In the genomic region with DNA sequence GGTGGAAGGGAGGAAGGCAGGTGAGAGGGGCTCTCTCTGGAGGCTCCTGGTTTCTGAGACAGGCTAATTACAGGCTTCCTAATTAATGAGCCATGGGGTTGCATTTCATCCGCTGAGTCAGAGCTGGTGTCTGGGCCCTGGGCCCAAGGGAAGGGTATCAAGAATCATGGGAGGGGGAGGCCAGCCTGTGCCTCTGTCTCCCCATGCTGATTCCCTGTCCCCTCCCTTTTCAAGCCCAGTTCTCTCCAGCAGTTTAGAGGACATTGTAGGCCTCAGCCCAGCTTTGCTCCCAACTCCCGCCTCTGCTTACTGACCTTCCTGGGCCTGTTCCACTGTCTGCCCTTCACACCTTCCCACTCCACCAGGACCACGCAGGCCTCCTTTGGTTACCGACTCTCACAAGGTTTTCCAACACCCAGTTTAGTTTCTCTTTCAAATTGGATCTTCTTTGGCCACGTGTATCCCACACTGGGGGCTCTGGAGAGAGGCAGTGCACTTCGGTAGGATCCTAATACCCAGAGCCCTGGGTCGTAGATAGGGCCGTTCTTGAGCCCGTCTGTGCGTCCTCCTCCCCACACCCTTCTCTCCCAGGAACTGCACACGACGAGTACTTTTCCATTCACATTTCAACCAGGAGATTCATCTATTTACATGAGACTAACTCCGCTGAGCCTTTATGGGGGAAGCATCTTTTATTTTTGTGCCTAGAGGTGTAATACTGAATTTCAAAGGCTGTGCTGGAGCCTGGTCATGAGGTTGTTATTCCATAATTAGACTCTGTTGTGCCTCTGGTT, we compare ENCODE assay signal across 20 cellular contexts. TPM values are rescaled to one million over a fixed set of nuclear protein-coding genes. Genes with fewer than 3 reads are reported as not detected.
DNase-seq lines count a peak whose midpoint lies in the region; ATAC-seq, FAIRE-seq and TF ChIP-seq lines count a peak whose summit lies in the region.
"Had no signal": no experiment of that assay in that cellular context is flagged by ENCODE, and none has a peak within 500 bp of the region (broad histone marks: within the 10 kb centered on the region; RNA-seq: fewer than 3 reads in every experiment).

No MANE protein-coding gene starts in this region.

- H3K27me3 Mint-ChIP-seq in T-helper 17 cell = no peaks in the 10 kb centered on the region
- H3K27me3 Mint-ChIP-seq in naive thymus-derived CD4-positive, alpha-beta T cell = no peaks in the 10 kb centered on the region

- peak overlapping the region; percentile 74 for H3K4me3 Mint-ChIP-seq in T-helper 17 cell
- peak overlapping the region in 9 of 10 donors; percentile 3 to 80 (median 41) for H3K4me3 Mint-ChIP-seq in naive thymus-derived CD4-positive, alpha-beta T cell

- H3K9me3 Mint-ChIP-seq in naive thymus-derived CD4-positive, alpha-beta T cell = no peaks in the 10 kb centered on the region
- H3K9me3 Mint-ChIP-seq: activated naive CD4-positive, alpha-beta T cell treated with anti-CD3 and anti-CD28 coated beads, Interleukin-2, amount 50 U/mL, for 72 hours had no signal

- FAIRE-seq in HepG2 (lab: Jason Lieb, UNC) = no peak
- FAIRE-seq in RCC 7860 (lab: Jason Lieb, UNC) = no peak
- FAIRE-seq: GM12878, islet of Langerhans had no signal

- TF ChIP-seq POLR2A in HepG2 (IDR thresholded peaks at IDR 0.05; ENCODE audit: insufficient read depth in 1 of 2, low read depth in 2 of 2, low read length in 2 of 2) (no peak), right lobe of liver (IDR thresholded peaks at IDR 0.05) (no peak)

- CTCF ChIA-PET in HepG2 (lab: Yijun Ruan, JAX; ENCODE audit: low intra/inter-chr PET ratio, low total read pairs) = interaction anchor here (2.0 kb wide), 1 partner anchor 13 kb away, joined by 5 read pairs; no protein-coding TSS in a partner anchor
- CTCF ChIA-PET in naive thymus-derived CD4-positive, alpha-beta T cell (lab: Charles Lee) = interaction anchor here (1.2 to 1.7 kb wide), 4 partner anchors 11 to 49 kb away, joined by 3 to 7 read pairs (median 4); no protein-coding TSS in a partner anchor

- no peaks in the 10 kb centered on the region for H3K79me2 ChIP-seq in HepG2 (ENCODE audit: insufficient read depth, low read length)

- ATAC-seq in HepG2 (peak; percentile 2; the same call in 1 of the 3 replicates), right lobe of liver (no peak), T-helper 17 cell (no peak), GM19324 (IDR thresholded peaks at IDR 0.05; ENCODE audit: low FRiP score, unreplicated experiment) (no peak)
- no peak for ATAC-seq in naive thymus-derived CD4-positive, alpha-beta T cell

- POLR2A ChIA-PET in HepG2 (lab: Yijun Ruan, JAX) = interaction anchor here (1.1 kb wide), 2 partner anchors 20 to 156 kb away, joined by 5 read pairs; no protein-coding TSS in a partner anchor
- POLR2A ChIA-PET in naive thymus-derived CD4-positive, alpha-beta T cell (lab: Charles Lee) = interaction anchor here (0.8 to 4.7 kb wide), 8 partner anchors 10 to 57 kb away, joined by 3 to 32 read pairs (median 4); a partner anchor contains a TSS

- H2AFZ ChIP-seq in HepG2 (ENCODE audit: low read length) = peak overlapping the region; percentile 11

- in situ Hi-C loops in HepG2 (cut with HindIII; ENCODE audit: extremely low pct_ligation_motif_present, low pct_unique_long_range_greater_than_20kb) = no loop called here

- BruUV-seq in HepG2 (replicated peaks; lab: Mats Ljungman, UMichigan) = no TSS peak

- intact Hi-C loops in HepG2 (cut with micrococcal nuclease; ENCODE audit: unreplicated experiment) (loop anchor here (1.0 kb wide), 1 partner anchor 13 kb away; no protein-coding TSS in a partner anchor), right lobe of liver (cut with DNase I) (no loop called here)
- intact Hi-C loops in naive thymus-derived CD4-positive, alpha-beta T cell (cut with micrococcal nuclease) = loop anchor here in 1 of 2 donors (1.0 kb wide), 1 partner anchor 8 kb away; no protein-coding TSS in a partner anchor

- TF ChIP-seq EP300 in HepG2 (IDR thresholded peaks at IDR 0.05; ENCODE audit: low read depth in 2 of 2, low read length in 2 of 2) = no peak
- TF ChIP-seq EP300 in HepG2 (CRISPR knock-in tag; IDR thresholded peaks at IDR 0.05; ENCODE audit: borderline replicate concordance) = no peak

- H3K4me3 ChIP-seq in HepG2 (replicated peaks in 1 of 3; ENCODE audit: insufficient read depth in 1 of 3, low read depth in 2 of 3, low read length in 3 of 3) (no peak overlapping the region; a peak in 1 of 6 replicates), right lobe of liver (no peak overlapping the region)
- no peak overlapping the region for H3K4me3 ChIP-seq in naive thymus-derived CD4-positive, alpha-beta T cell (ENCODE audit: low read length)
- H3K4me3 ChIP-seq: GM12878, heart right ventricle, lower lobe of right lung, MG63, prostate gland had no signal

- peak overlapping the region; percentile 80 for H3K27ac Mint-ChIP-seq in T-helper 17 cell
- H3K27ac Mint-ChIP-seq in naive thymus-derived CD4-positive, alpha-beta T cell = peak overlapping the region in 8 of 9 donors; percentile 52 to 91 (median 75)

- H3K36me3 ChIP-seq in HepG2 (replicated peaks in 1 of 2; ENCODE audit: control insufficient read depth in 1 of 2, insufficient read depth in 2 of 2, low read length in 2 of 2) (no peaks in the 10 kb centered on the region), right lobe of liver (no peaks in the 10 kb centered on the region)
- H3K36me3 ChIP-seq in naive thymus-derived CD4-positive, alpha-beta T cell (ENCODE audit: control insufficient read depth in 2 of 3, insufficient read depth in 3 of 3, low read length in 3 of 3) = peaks cover 0 to 10% (median 0%) of the 10 kb centered on the region in 3 experiments
- H3K36me3 ChIP-seq: MG63, prostate gland had no signal

- peaks cover 62% of the 10 kb centered on the region for H3K4me1 ChIP-seq in HepG2 (ENCODE audit: insufficient read depth, low read length)
- H3K4me1 ChIP-seq in right lobe of liver = no peaks in the 10 kb centered on the region
- peaks cover 10 to 21% of the 10 kb centered on the region in 2 donors for H3K4me1 ChIP-seq in naive thymus-derived CD4-positive, alpha-beta T cell (ENCODE audit: control insufficient read depth in 2 of 2, insufficient read depth in 2 of 2, low read length in 2 of 2)
- H3K4me1 ChIP-seq: lower lobe of right lung, prostate gland had no signal

- H3K4me2 ChIP-seq in HepG2 (ENCODE audit: low read depth, low read length) = peak overlapping the region; percentile 54

- H3K27me3 ChIP-seq in HepG2 (ENCODE audit: control insufficient read depth in 1 of 2, insufficient read depth in 2 of 2, low read length in 2 of 2) (no peaks in the 10 kb centered on the region), right lobe of liver (no peaks in the 10 kb centered on the region)
- no peaks in the 10 kb centered on the region for H3K27me3 ChIP-seq in naive thymus-derived CD4-positive, alpha-beta T cell (ENCODE audit: control insufficient read depth in 2 of 2, insufficient read depth in 2 of 2, low read length in 2 of 2)
- H3K27me3 ChIP-seq: heart right ventricle, MG63 had no signal

- TF ChIP-seq RAD21 in HepG2 (CRISPR knock-in tag; IDR thresholded peaks at IDR 0.05) = no peak

- 88% methylated on average over 13 of the region's 13 CpGs for WGBS in HepG2 (ENCODE audit: low lambda C conversion rate)
- WGBS in right lobe of liver (ENCODE audit: insufficient coverage, low coverage, low lambda C conversion rate, missing lambda C conversion rate) = 73% methylated on average over 9 of the region's 13 CpGs

- H3K9ac ChIP-seq in HepG2 (ENCODE audit: insufficient read depth, low read depth, low read length) = peak overlapping the region; percentile 12

- DNase-seq in HepG2 (ENCODE audit: low spot score) (no peak), right lobe of liver (no peak), T-helper 17 cell (no peak), SIG-M5 (lab: John Stamatoyannopoulos, UW) (no peak), RCC 7860 (ENCODE audit: low spot score) (no peak), NK-92 (lab: John Stamatoyannopoulos, UW; ENCODE audit: unreplicated experiment) (no peak)
- DNase-seq in naive thymus-derived CD4-positive, alpha-beta T cell = no peak
- DNase-seq: heart right ventricle, lower lobe of right lung, NCI-H187 treated with DMSO at 0.1 percent for 48 hours, SHP77 treated with DMSO at 0.1 percent for 48 hours had no signal

- no peaks in the 10 kb centered on the region for H3K9me3 ChIP-seq in HepG2 (ENCODE audit: low read length)
- no peaks in the 10 kb centered on the region for H3K9me3 ChIP-seq in right lobe of liver
- no peaks in the 10 kb centered on the region for H3K9me3 ChIP-seq in T-helper 17 cell (ENCODE audit: control insufficient read depth, low read length, poor library complexity, severe bottlenecking)
- no peaks in the 10 kb centered on the region for H3K9me3 ChIP-seq in naive thymus-derived CD4-positive, alpha-beta T cell (ENCODE audit: control insufficient read depth in 2 of 3, low read length in 3 of 3)
- H3K9me3 ChIP-seq: heart right ventricle, lower lobe of right lung, MG63, prostate gland had no signal

- H3K36me3 Mint-ChIP-seq in T-helper 17 cell (ENCODE audit: low read depth) = no peaks in the 10 kb centered on the region
- no peaks in the 10 kb centered on the region for H3K36me3 Mint-ChIP-seq in naive thymus-derived CD4-positive, alpha-beta T cell
- H3K36me3 Mint-ChIP-seq: activated naive CD4-positive, alpha-beta T cell treated with anti-CD3 and anti-CD28 coated beads, Interleukin-2, amount 50 U/mL, for 72 hours had no signal

- no peaks in the 10 kb centered on the region for H4K20me1 ChIP-seq in HepG2 (ENCODE audit: insufficient read depth, low read length)

- H3K4me1 Mint-ChIP-seq in T-helper 17 cell = peaks cover 16% of the 10 kb centered on the region
- peaks cover 17 to 26% (median 24%) of the 10 kb centered on the region in 7 donors for H3K4me1 Mint-ChIP-seq in naive thymus-derived CD4-positive, alpha-beta T cell

- peak overlapping the region; percentile 72 for H3K27ac ChIP-seq in HepG2 (ENCODE audit: extremely low read length, insufficient read depth, low read length)
- H3K27ac ChIP-seq in right lobe of liver = no peak overlapping the region
- no peak overlapping the region for H3K27ac ChIP-seq in naive thymus-derived CD4-positive, alpha-beta T cell (ENCODE audit: low read depth, low read length)
- H3K27ac ChIP-seq: heart right ventricle, lower lobe of right lung, prostate gland had no signal

- TF ChIP-seq CTCF in HepG2 (CRISPR knock-in tag; IDR thresholded peaks at IDR 0.05) (no peak), right lobe of liver (IDR thresholded peaks at IDR 0.05) (no peak)

RNA-seq across cellular contexts. Expression of a gene that starts 18.2 kb away (rescaled TPM):
- total RNA-seq in HepG2 (2016; rRNA removed; fragmentation: Illumina TruSeq; extraction: Trizol) = not detected in 2 replicates
- total RNA-seq in HepG2 (2016; cell fraction: cytosol; rRNA removed; fragmentation: Illumina TruSeq; extraction: Trizol; ENCODE audit: low read depth) = not detected in 2 replicates
- total RNA-seq in HepG2 (2016; cell fraction: insoluble cytoplasmic fraction; rRNA removed; fragmentation: Illumina TruSeq; extraction: Trizol) = not detected in 2 replicates
- not detected in 2 replicates for total RNA-seq in HepG2 (2016; cell fraction: membrane; rRNA removed; fragmentation: Illumina TruSeq; extraction: Trizol)
- total RNA-seq in HepG2 (2016; cell fraction: nucleus; rRNA removed; fragmentation: Illumina TruSeq; extraction: Trizol) = not detected in 2 replicates
- polyA plus RNA-seq in HepG2 (2011; rRNA removed) = 0.12 and 0.21 TPM in 2 replicates
- 0.22 and 0.74 TPM in 2 replicates for polyA plus RNA-seq in HepG2 (2011; cell fraction: cytosol; rRNA removed)
- 0.37 and 0.38 TPM in 2 replicates for polyA plus RNA-seq in HepG2 (2011; cell fraction: nucleus; rRNA removed)
- not detected in 2 replicates for polyA plus RNA-seq in HepG2 (2012)
- polyA plus RNA-seq in HepG2 (2016; cell fraction: cytosol; fragmentation: Illumina TruSeq; extraction: Trizol; ENCODE audit: low read depth) = not detected in 2 replicates
- polyA plus RNA-seq in HepG2 (2016; cell fraction: insoluble cytoplasmic fraction; fragmentation: Illumina TruSeq; extraction: Trizol; ENCODE audit: low read depth) = not detected in 2 replicates
- not detected in 2 replicates for polyA plus RNA-seq in HepG2 (2016; cell fraction: membrane; fragmentation: Illumina TruSeq; extraction: Trizol; ENCODE audit: low read depth)
- not detected in 2 replicates for polyA plus RNA-seq in HepG2 (2016; cell fraction: nucleus; fragmentation: Illumina TruSeq; extraction: Trizol; ENCODE audit: insufficient read depth, low read depth)
- polyA minus RNA-seq in HepG2 (2011; rRNA and poly(A)+ RNA removed; ENCODE audit: low replicate concordance) = not detected in 2 replicates
- polyA minus RNA-seq in HepG2 (2011; cell fraction: cytosol; rRNA and poly(A)+ RNA removed) = not detected in 2 replicates
- polyA minus RNA-seq in HepG2 (2011; cell fraction: nucleus; rRNA and poly(A)+ RNA removed) = not detected in 2 replicates
- total RNA-seq in right lobe of liver = under 1 TPM in 2 of 6 experiments, not detected in 4; 0.74 to 0.93 TPM
- total RNA-seq in T-helper 17 cell = not detected
- under 1 TPM in 1 of 5 experiments, not detected in 4; 0.89 TPM for total RNA-seq in naive thymus-derived CD4-positive, alpha-beta T cell
- not detected for polyA plus RNA-seq in naive thymus-derived CD4-positive, alpha-beta T cell
- total RNA-seq: GM12878; heart right ventricle; lower lobe of right lung; NCI-H460; T-helper 2 cell treated with Interferon-gamma antibody and Interleukin-4, amounts not matched to agents 100 ng/mL and 5 ng/mL, for 36 hours; urinary bladder had no signal
- polyA plus RNA-seq: GM12878, heart right ventricle, urinary bladder had no signal

RNA-seq across cellular contexts. Expression of a gene that starts 31.4 kb away (rescaled TPM):
- not detected in 2 replicates for total RNA-seq in HepG2 (2016; rRNA removed; fragmentation: Illumina TruSeq; extraction: Trizol)
- total RNA-seq in HepG2 (2016; cell fraction: cytosol; rRNA removed; fragmentation: Illumina TruSeq; extraction: Trizol; ENCODE audit: low read depth) = not detected in 2 replicates
- total RNA-seq in HepG2 (2016; cell fraction: insoluble cytoplasmic fraction; rRNA removed; fragmentation: Illumina TruSeq; extraction: Trizol) = not detected in 2 replicates
- total RNA-seq in HepG2 (2016; cell fraction: membrane; rRNA removed; fragmentation: Illumina TruSeq; extraction: Trizol) = not detected in 2 replicates
- not detected in 2 replicates for total RNA-seq in HepG2 (2016; cell fraction: nucleus; rRNA removed; fragmentation: Illumina TruSeq; extraction: Trizol)
- polyA plus RNA-seq in HepG2 (2011; rRNA removed) = not detected in 2 replicates
- polyA plus RNA-seq in HepG2 (2011; cell fraction: cytosol; rRNA removed) = not detected in 2 replicates
- polyA plus RNA-seq in HepG2 (2011; cell fraction: nucleus; rRNA removed) = not detected in 2 replicates
- not detected in 2 replicates for polyA plus RNA-seq in HepG2 (2012)
- not detected in 2 replicates for polyA plus RNA-seq in HepG2 (2016; cell fraction: cytosol; fragmentation: Illumina TruSeq; extraction: Trizol; ENCODE audit: low read depth)
- polyA plus RNA-seq in HepG2 (2016; cell fraction: insoluble cytoplasmic fraction; fragmentation: Illumina TruSeq; extraction: Trizol; ENCODE audit: low read depth) = not detected in 2 replicates
- polyA plus RNA-seq in HepG2 (2016; cell fraction: membrane; fragmentation: Illumina TruSeq; extraction: Trizol; ENCODE audit: low read depth) = not detected in 2 replicates
- not detected in 2 replicates for polyA plus RNA-seq in HepG2 (2016; cell fraction: nucleus; fragmentation: Illumina TruSeq; extraction: Trizol; ENCODE audit: insufficient read depth, low read depth)
- polyA minus RNA-seq in HepG2 (2011; rRNA and poly(A)+ RNA removed; ENCODE audit: low replicate concordance) = not detected in 2 replicates
- polyA minus RNA-seq in HepG2 (2011; cell fraction: cytosol; rRNA and poly(A)+ RNA removed) = not detected in 2 replicates
- polyA minus RNA-seq in HepG2 (2011; cell fraction: nucleus; rRNA and poly(A)+ RNA removed) = not detected in 2 replicates
- 10 to 100 TPM in 2 of 6 experiments, 1 to 10 TPM in 4; 1.8 to 41.2 (median 7.0) TPM for total RNA-seq in right lobe of liver
- total RNA-seq in T-helper 17 cell = under 1 TPM in 1 of 2 donors, not detected in 1; 0.62 TPM
- total RNA-seq in naive thymus-derived CD4-positive, alpha-beta T cell = 1 to 10 TPM in 2 of 5 experiments, not detected in 3; 1.8 to 2.3 TPM
- polyA plus RNA-seq in naive thymus-derived CD4-positive, alpha-beta T cell = 1 to 10 TPM; 1.2 to 1.4 TPM
- total RNA-seq: activated naive CD4-positive, alpha-beta T cell treated with anti-CD3 and anti-CD28 coated beads, Interleukin-2, amount 50 U/mL, for 72 hours; GM12878; lower lobe of right lung; NCI-H460; T-helper 2 cell treated with Interferon-gamma antibody and Interleukin-4, amounts not matched to agents 100 ng/mL and 5 ng/mL, for 36 hours; urinary bladder had no signal
- polyA plus RNA-seq: GM12878 had no signal

RNA-seq across cellular contexts. Expression of a gene that starts 56.9 kb away (rescaled TPM):
- 46.8 and 63.4 TPM in 2 replicates for total RNA-seq in HepG2 (2016; rRNA removed; fragmentation: Illumina TruSeq; extraction: Trizol)
- 4.3 and 4.6 TPM in 2 replicates for total RNA-seq in HepG2 (2016; cell fraction: cytosol; rRNA removed; fragmentation: Illumina TruSeq; extraction: Trizol; ENCODE audit: low read depth)
- total RNA-seq in HepG2 (2016; cell fraction: insoluble cytoplasmic fraction; rRNA removed; fragmentation: Illumina TruSeq; extraction: Trizol) = 45.4 and 62.9 TPM in 2 replicates
- 15.5 and 16.7 TPM in 2 replicates for total RNA-seq in HepG2 (2016; cell fraction: membrane; rRNA removed; fragmentation: Illumina TruSeq; extraction: Trizol)
- 27.9 and 28.4 TPM in 2 replicates for total RNA-seq in HepG2 (2016; cell fraction: nucleus; rRNA removed; fragmentation: Illumina TruSeq; extraction: Trizol)
- 34.4 and 36.6 TPM in 2 replicates for polyA plus RNA-seq in HepG2 (2011; rRNA removed)
- 23.0 and 32.0 TPM in 2 replicates for polyA plus RNA-seq in HepG2 (2011; cell fraction: cytosol; rRNA removed)
- polyA plus RNA-seq in HepG2 (2011; cell fraction: nucleus; rRNA removed) = 12.1 and 17.5 TPM in 2 replicates
- polyA plus RNA-seq in HepG2 (2012) = 23.7 and 26.2 TPM in 2 replicates
- polyA plus RNA-seq in HepG2 (2016; cell fraction: cytosol; fragmentation: Illumina TruSeq; extraction: Trizol; ENCODE audit: low read depth) = 2.5 TPM in 2 replicates
- polyA plus RNA-seq in HepG2 (2016; cell fraction: insoluble cytoplasmic fraction; fragmentation: Illumina TruSeq; extraction: Trizol; ENCODE audit: low read depth) = 55.4 and 56.5 TPM in 2 replicates
- polyA plus RNA-seq in HepG2 (2016; cell fraction: membrane; fragmentation: Illumina TruSeq; extraction: Trizol; ENCODE audit: low read depth) = 6.5 and 7.2 TPM in 2 replicates
- 33.3 and 36.2 TPM in 2 replicates for polyA plus RNA-seq in HepG2 (2016; cell fraction: nucleus; fragmentation: Illumina TruSeq; extraction: Trizol; ENCODE audit: insufficient read depth, low read depth)
- 24.9 and 38.7 TPM in 2 replicates for polyA minus RNA-seq in HepG2 (2011; rRNA and poly(A)+ RNA removed; ENCODE audit: low replicate concordance)
- 27.8 and 30.8 TPM in 2 replicates for polyA minus RNA-seq in HepG2 (2011; cell fraction: cytosol; rRNA and poly(A)+ RNA removed)
- polyA minus RNA-seq in HepG2 (2011; cell fraction: nucleus; rRNA and poly(A)+ RNA removed) = 26.4 and 34.6 TPM in 2 replicates
- 10 to 100 TPM; 10.3 to 18.2 (median 11.3) TPM for total RNA-seq in right lobe of liver
- 10 to 100 TPM; 21.0 to 34.2 TPM for total RNA-seq in T-helper 17 cell
- 10 to 100 TPM; 24.5 to 41.9 (median 30.6) TPM for total RNA-seq in naive thymus-derived CD4-positive, alpha-beta T cell
- polyA plus RNA-seq in naive thymus-derived CD4-positive, alpha-beta T cell = 10 to 100 TPM; 21.2 to 26.3 TPM

RNA-seq across cellular contexts. Expression of a gene that starts 56.9 kb away (rescaled TPM):
- total RNA-seq in HepG2 (2016; rRNA removed; fragmentation: Illumina TruSeq; extraction: Trizol) (5.4 and 5.6 TPM in 2 replicates), right lobe of liver (1 to 10 TPM; 1.8 to 3.2 (median 2.0) TPM), T-helper 17 cell (1 to 10 TPM; 7.0 to 8.2 TPM)
- total RNA-seq in HepG2 (2016; cell fraction: cytosol; rRNA removed; fragmentation: Illumina TruSeq; extraction: Trizol; ENCODE audit: low read depth) = 1.1 and 1.2 TPM in 2 replicates
- 4.7 and 5.2 TPM in 2 replicates for total RNA-seq in HepG2 (2016; cell fraction: insoluble cytoplasmic fraction; rRNA removed; fragmentation: Illumina TruSeq; extraction: Trizol)
- total RNA-seq in HepG2 (2016; cell fraction: membrane; rRNA removed; fragmentation: Illumina TruSeq; extraction: Trizol) = 3.0 TPM in 2 replicates
- 3.8 and 4.4 TPM in 2 replicates for total RNA-seq in HepG2 (2016; cell fraction: nucleus; rRNA removed; fragmentation: Illumina TruSeq; extraction: Trizol)
- 4.6 and 5.3 TPM in 2 replicates for polyA plus RNA-seq in HepG2 (2011; rRNA removed)
- 4.0 and 4.4 TPM in 2 replicates for polyA plus RNA-seq in HepG2 (2011; cell fraction: cytosol; rRNA removed)
- polyA plus RNA-seq in HepG2 (2011; cell fraction: nucleus; rRNA removed) = 6.4 and 7.0 TPM in 2 replicates
- polyA plus RNA-seq in HepG2 (2012) = 3.5 and 3.7 TPM in 2 replicates
- 0.60 and 0.69 TPM in 2 replicates for polyA plus RNA-seq in HepG2 (2016; cell fraction: cytosol; fragmentation: Illumina TruSeq; extraction: Trizol; ENCODE audit: low read depth)
- 5.0 and 5.2 TPM in 2 replicates for polyA plus RNA-seq in HepG2 (2016; cell fraction: insoluble cytoplasmic fraction; fragmentation: Illumina TruSeq; extraction: Trizol; ENCODE audit: low read depth)
- polyA plus RNA-seq in HepG2 (2016; cell fraction: membrane; fragmentation: Illumina TruSeq; extraction: Trizol; ENCODE audit: low read depth) = 1.2 and 1.6 TPM in 2 replicates
- 5.2 and 5.3 TPM in 2 replicates for polyA plus RNA-seq in HepG2 (2016; cell fraction: nucleus; fragmentation: Illumina TruSeq; extraction: Trizol; ENCODE audit: insufficient read depth, low read depth)
- polyA minus RNA-seq in HepG2 (2011; rRNA and poly(A)+ RNA removed; ENCODE audit: low replicate concordance) = 2.1 and 16.1 TPM in 2 replicates
- 4.9 and 5.5 TPM in 2 replicates for polyA minus RNA-seq in HepG2 (2011; cell fraction: cytosol; rRNA and poly(A)+ RNA removed)
- polyA minus RNA-seq in HepG2 (2011; cell fraction: nucleus; rRNA and poly(A)+ RNA removed) = 5.0 and 6.8 TPM in 2 replicates
- total RNA-seq in naive thymus-derived CD4-positive, alpha-beta T cell = 10 to 100 TPM in 2 of 5 experiments, 1 to 10 TPM in 3; 8.3 to 13.8 (median 9.5) TPM
- 1 to 10 TPM; 5.8 to 8.7 TPM for polyA plus RNA-seq in naive thymus-derived CD4-positive, alpha-beta T cell

RNA-seq across cellular contexts. Expression of a gene that starts 56.9 kb away (rescaled TPM):
- 187 and 201 TPM in 2 replicates for total RNA-seq in HepG2 (2016; rRNA removed; fragmentation: Illumina TruSeq; extraction: Trizol)
- total RNA-seq in HepG2 (2016; cell fraction: cytosol; rRNA removed; fragmentation: Illumina TruSeq; extraction: Trizol; ENCODE audit: low read depth) = 73.7 and 85.4 TPM in 2 replicates
- 186 and 201 TPM in 2 replicates for total RNA-seq in HepG2 (2016; cell fraction: insoluble cytoplasmic fraction; rRNA removed; fragmentation: Illumina TruSeq; extraction: Trizol)
- 110 and 125 TPM in 2 replicates for total RNA-seq in HepG2 (2016; cell fraction: membrane; rRNA removed; fragmentation: Illumina TruSeq; extraction: Trizol)
- 63.7 and 71.2 TPM in 2 replicates for total RNA-seq in HepG2 (2016; cell fraction: nucleus; rRNA removed; fragmentation: Illumina TruSeq; extraction: Trizol)
- 89.8 and 96.6 TPM in 2 replicates for polyA plus RNA-seq in HepG2 (2011; rRNA removed)
- 91.9 and 140 TPM in 2 replicates for polyA plus RNA-seq in HepG2 (2011; cell fraction: cytosol; rRNA removed)
- polyA plus RNA-seq in HepG2 (2011; cell fraction: nucleus; rRNA removed) = 52.3 and 57.4 TPM in 2 replicates
- polyA plus RNA-seq in HepG2 (2012) = 67.7 and 77.8 TPM in 2 replicates
- polyA plus RNA-seq in HepG2 (2016; cell fraction: cytosol; fragmentation: Illumina TruSeq; extraction: Trizol; ENCODE audit: low read depth) = 65.7 and 79.0 TPM in 2 replicates
- 195 and 204 TPM in 2 replicates for polyA plus RNA-seq in HepG2 (2016; cell fraction: insoluble cytoplasmic fraction; fragmentation: Illumina TruSeq; extraction: Trizol; ENCODE audit: low read depth)
- 80.8 and 93.5 TPM in 2 replicates for polyA plus RNA-seq in HepG2 (2016; cell fraction: membrane; fragmentation: Illumina TruSeq; extraction: Trizol; ENCODE audit: low read depth)
- polyA plus RNA-seq in HepG2 (2016; cell fraction: nucleus; fragmentation: Illumina TruSeq; extraction: Trizol; ENCODE audit: insufficient read depth, low read depth) = 120 and 125 TPM in 2 replicates
- polyA minus RNA-seq in HepG2 (2011; rRNA and poly(A)+ RNA removed; ENCODE audit: low replicate concordance) = 22.4 and 55.0 TPM in 2 replicates
- 24.7 and 35.9 TPM in 2 replicates for polyA minus RNA-seq in HepG2 (2011; cell fraction: cytosol; rRNA and poly(A)+ RNA removed)
- polyA minus RNA-seq in HepG2 (2011; cell fraction: nucleus; rRNA and poly(A)+ RNA removed) = 13.3 and 16.5 TPM in 2 replicates
- 10 to 100 TPM; 27.8 to 59.1 (median 38.0) TPM for total RNA-seq in right lobe of liver
- total RNA-seq in T-helper 17 cell = 10 to 100 TPM; 16.8 to 17.2 TPM
- 10 to 100 TPM; 22.2 to 41.6 (median 29.5) TPM for total RNA-seq in naive thymus-derived CD4-positive, alpha-beta T cell
- polyA plus RNA-seq in naive thymus-derived CD4-positive, alpha-beta T cell = 10 to 100 TPM; 71.6 to 94.2 TPM
